ENCODE assay signal across 10 cellular contexts in the genomic region with DNA sequence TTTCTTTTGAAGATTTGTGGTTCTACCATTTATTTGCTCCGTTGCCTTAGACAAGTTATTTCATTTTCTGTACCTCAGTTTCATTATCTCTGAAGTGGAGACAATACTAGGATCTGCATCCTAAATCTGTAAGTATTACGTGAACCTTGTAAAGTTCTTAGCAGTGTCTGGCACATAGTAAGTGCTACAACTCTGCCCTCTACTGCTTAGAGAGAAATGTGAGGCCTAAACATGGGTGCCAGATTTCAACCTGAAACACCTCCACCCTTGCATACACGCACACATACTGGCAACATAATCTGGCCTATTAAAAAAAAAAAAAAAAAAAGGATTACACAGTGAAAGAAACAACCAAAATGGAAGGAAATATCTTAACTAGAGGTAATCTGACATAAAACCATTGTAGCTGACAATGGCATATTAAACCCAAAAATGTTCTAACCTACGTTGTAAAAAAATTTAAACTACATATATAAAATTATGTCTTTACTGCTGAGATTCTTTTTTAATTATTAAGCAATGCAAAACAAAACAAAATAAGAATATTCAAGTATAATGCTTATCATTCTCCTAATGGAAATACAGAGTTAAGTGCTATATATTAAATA.
A peak's percentile ranks its signal among the peaks of the same experiment; 100 is the strongest.
DNase-seq lines count a peak whose midpoint lies in the region; ATAC-seq and TF ChIP-seq lines count a peak whose summit lies in the region.
"Had no signal": no experiment of that assay in that cellular context is flagged by ENCODE, and none has a peak within 500 bp of the region (broad histone marks: within the 10 kb centered on the region; RNA-seq: fewer than 3 reads in every experiment).

No MANE protein-coding gene starts in this region.

- H3K4me3 Mint-ChIP-seq in activated T-helper 2 cell treated with anti-CD3 and anti-CD28 coated beads, Interferon-gamma antibody, Interleukin-2, Interleukin-4, amounts not matched to agents 10 μg/mL and 5 μg/mL and 100 μg/mL, durations not matched to agents 14 hours and 24 hours and 36 hours (ENCODE audit: low read depth): no peak overlapping the region
- no peak overlapping the region for H3K4me3 Mint-ChIP-seq in glutamatergic neuron (ENCODE audit: unreplicated experiment)
- H3K4me3 Mint-ChIP-seq: activated naive CD8-positive, alpha-beta T cell had no signal

- no peaks in the 10 kb centered on the region for H3K4me1 Mint-ChIP-seq in activated T-helper 2 cell treated with anti-CD3 and anti-CD28 coated beads, Interferon-gamma antibody, Interleukin-2, Interleukin-4, amounts not matched to agents 10 μg/mL and 5 μg/mL and 100 μg/mL, durations not matched to agents 14 hours and 24 hours and 36 hours (ENCODE audit: low read depth)
- H3K4me1 Mint-ChIP-seq in glutamatergic neuron (ENCODE audit: low read depth, unreplicated experiment): no peaks in the 10 kb centered on the region

- H3K9me3 Mint-ChIP-seq in activated T-helper 2 cell treated with anti-CD3 and anti-CD28 coated beads, Interferon-gamma antibody, Interleukin-2, Interleukin-4, amounts not matched to agents 10 μg/mL and 5 μg/mL and 100 μg/mL, durations not matched to agents 14 hours and 24 hours and 36 hours: no peaks in the 10 kb centered on the region
- no peaks in the 10 kb centered on the region for H3K9me3 Mint-ChIP-seq in glutamatergic neuron (ENCODE audit: unreplicated experiment)

- no peaks in the 10 kb centered on the region for H3K36me3 Mint-ChIP-seq in activated T-helper 2 cell treated with anti-CD3 and anti-CD28 coated beads, Interferon-gamma antibody, Interleukin-2, Interleukin-4, amounts not matched to agents 10 μg/mL and 5 μg/mL and 100 μg/mL, durations not matched to agents 14 hours and 24 hours and 36 hours (ENCODE audit: low read depth)
- H3K36me3 Mint-ChIP-seq in glutamatergic neuron (ENCODE audit: unreplicated experiment): no peaks in the 10 kb centered on the region
- H3K36me3 Mint-ChIP-seq: activated naive CD8-positive, alpha-beta T cell had no signal

- H3K4me3 ChIP-seq in epithelial cell of esophagus (ENCODE audit: low read length): no peak overlapping the region
- H3K4me3 ChIP-seq: BLaER1 had no signal

- H3K27me3 Mint-ChIP-seq in activated T-helper 2 cell treated with anti-CD3 and anti-CD28 coated beads, Interferon-gamma antibody, Interleukin-2, Interleukin-4, amounts not matched to agents 10 μg/mL and 5 μg/mL and 100 μg/mL, durations not matched to agents 14 hours and 24 hours and 36 hours (ENCODE audit: low read depth): no peaks in the 10 kb centered on the region
- no peaks in the 10 kb centered on the region for H3K27me3 Mint-ChIP-seq in glutamatergic neuron (ENCODE audit: unreplicated experiment)
- H3K27me3 Mint-ChIP-seq: activated naive CD8-positive, alpha-beta T cell had no signal

- DNase-seq in NCI-H1417 (lab: John Stamatoyannopoulos, UW) (peak in 2 of 3 experiments; percentile 26 to 64), NCI-H1417 treated with DMSO at 0.1 percent for 48 hours (lab: John Stamatoyannopoulos, UW) (no peak), NCI-H2171 (lab: John Stamatoyannopoulos, UW) (peak; percentile 48), epithelial cell of esophagus (ENCODE audit: low read depth) (peak; percentile 76), pulmonary artery endothelial cell (ENCODE audit: low read depth, low spot score) (peak; percentile 37), glutamatergic neuron (no peak)
- no peak for DNase-seq in activated T-helper 2 cell treated with anti-CD3 and anti-CD28 coated beads, Interferon-gamma antibody, Interleukin-2, Interleukin-4, amounts not matched to agents 10 μg/mL and 5 μg/mL and 100 μg/mL, durations not matched to agents 14 hours and 24 hours and 36 hours (ENCODE audit: low spot score)

- H3K27ac Mint-ChIP-seq in activated T-helper 2 cell treated with anti-CD3 and anti-CD28 coated beads, Interferon-gamma antibody, Interleukin-2, Interleukin-4, amounts not matched to agents 10 μg/mL and 5 μg/mL and 100 μg/mL, durations not matched to agents 14 hours and 24 hours and 36 hours: no peak overlapping the region
- no peak overlapping the region for H3K27ac Mint-ChIP-seq in glutamatergic neuron (ENCODE audit: unreplicated experiment)
- H3K27ac Mint-ChIP-seq: activated naive CD8-positive, alpha-beta T cell had no signal

- ATAC-seq in HG02623 (IDR thresholded peaks at IDR 0.05; ENCODE audit: unreplicated experiment): peak; percentile 75

- TF ChIP-seq CTCF in epithelial cell of esophagus (IDR thresholded peaks at IDR 0.05; ENCODE audit: insufficient read depth, low read depth, low read length, missing control alignments) (peak; percentile 75), glutamatergic neuron (IDR thresholded peaks at IDR 0.05; ENCODE audit: partially characterized antibody, unreplicated experiment) (no peak)

- intact Hi-C loops in activated T-helper 2 cell treated with anti-CD3 and anti-CD28 coated beads, Interferon-gamma antibody, Interleukin-2, Interleukin-4, amounts not matched to agents 10 μg/mL and 5 μg/mL and 100 μg/mL, durations not matched to agents 14 hours and 24 hours and 36 hours (cut with micrococcal nuclease): no loop called here

Comparison
In these comparisons a context has a peak if more than half of its experiments do, and no peak if none do; other contexts are left out.
1. DNase-seq: peak in NCI-H1417 (2 of 3), NCI-H2171 (single experiment), epithelial cell of esophagus (single experiment) and pulmonary artery endothelial cell (single experiment); none in NCI-H1417 treated with DMSO at 0.1 percent for 48 hours (single experiment), activated T-helper 2 cell treated with anti-CD3 and anti-CD28 coated beads, Interferon-gamma antibody, Interleukin-2, Interleukin-4, amounts not matched to agents 10 μg/mL and 5 μg/mL and 100 μg/mL, durations not matched to agents 14 hours and 24 hours and 36 hours (single experiment) and glutamatergic neuron (single experiment).